Comparison of ENCODE assay signal across 6 cellular contexts in genomic region chr19:681029-681626, GRCh38. TPM values are rescaled to one million over a fixed set of nuclear protein-coding genes. Genes with fewer than 3 reads are reported as not detected.
DNase-seq lines count a peak whose midpoint lies in the region; ATAC-seq, FAIRE-seq and TF ChIP-seq lines count a peak whose summit lies in the region.

No MANE protein-coding gene starts in this region.

- ATAC-seq in A549 (peak in 1 of 2 experiments; percentile 45; a peak in 4 of 6 replicates), IMR-90 (ENCODE audit: low read depth) (no peak), HG02970 (IDR thresholded peaks at IDR 0.05; ENCODE audit: low FRiP score, unreplicated experiment) (no peak), GM19324 (IDR thresholded peaks at IDR 0.05; ENCODE audit: low FRiP score, unreplicated experiment) (no peak)
- ATAC-seq in central memory CD8-positive, alpha-beta T cell (replicated peaks; ENCODE audit: extremely low read depth, poor library complexity, severe bottlenecking) = no peak

- no peaks in the 10 kb centered on the region for H3K9me3 ChIP-seq in A549
- H3K9me3 ChIP-seq in IMR-90 (ENCODE audit: control insufficient read depth, insufficient read depth, low read length) = no peaks in the 10 kb centered on the region
- H3K9me3 ChIP-seq in ovary = no peaks in the 10 kb centered on the region

- H3K4me1 ChIP-seq in A549 = peaks cover 20% of the 10 kb centered on the region
- peaks cover 12% of the 10 kb centered on the region for H3K4me1 ChIP-seq in IMR-90 (ENCODE audit: control insufficient read depth, insufficient read depth, low read length)
- peaks cover 11% of the 10 kb centered on the region for H3K4me1 ChIP-seq in ovary (ENCODE audit: insufficient read depth)

- 81% methylated on average over 17 of the region's 40 CpGs for WGBS in A549 (ENCODE audit: missing lambda C conversion rate)
- 95% methylated on average over 22 of the region's 40 CpGs; no CpG with 5 or more reads in 1 of the 2 experiments for WGBS in IMR-90 (ENCODE audit: extremely low coverage in 2 of 2, insufficient read length in 1 of 2), 2 experiments
- 56 to 70% (median 61%) methylated on average over 38 to 40 of the region's 40 CpGs for WGBS in ovary, 3 donors

- no peak overlapping the region for H3K23ac ChIP-seq in IMR-90 (ENCODE audit: low read depth, low read length)

- in situ Hi-C loops in IMR-90 (cut with MboI; ENCODE audit: low sequenced_read_pairs) = no loop called here

- H2AK5ac ChIP-seq in IMR-90 (ENCODE audit: low read depth, low read length) = peak overlapping the region; percentile 27; the same call in 1 of the 2 replicates

- POLR2A ChIA-PET in A549 (lab: Yijun Ruan, JAX) = interaction anchor here (0.6 to 0.8 kb wide), 4 partner anchors 23 to 276 kb away, joined by 3 to 5 read pairs (median 4); no protein-coding TSS in a partner anchor
- POLR2A ChIA-PET in IMR-90 (lab: Charles Lee; ENCODE audit: unreplicated experiment) = no interaction called here

- no peak overlapping the region for H3K14ac ChIP-seq in IMR-90 (replicated peaks; ENCODE audit: low read depth, low read length)

- TF ChIP-seq POLR2A in A549 (IDR thresholded peaks at IDR 0.05; ENCODE audit: low read length) (no peak), IMR-90 (IDR thresholded peaks at IDR 0.05; ENCODE audit: low read depth, low read length) (no peak), ovary (IDR thresholded peaks at IDR 0.05) (no peak)

- no peak overlapping the region for H3K9ac ChIP-seq in IMR-90 (ENCODE audit: low read depth, low read length)

- peaks cover 18% of the 10 kb centered on the region for H4K20me1 ChIP-seq in IMR-90 (ENCODE audit: insufficient read depth, low read length)

- no peak overlapping the region; the same call in 2 of the 3 replicates for H3K4me3 ChIP-seq in A549
- H3K4me3 ChIP-seq in IMR-90 (ENCODE audit: insufficient read depth, low read depth, low read length) = no peak overlapping the region
- peak overlapping the region; percentile 59 for H3K4me3 ChIP-seq in ovary

- no peak for TF ChIP-seq CTCF in A549 (IDR thresholded peaks at IDR 0.05)
- no peak for TF ChIP-seq CTCF in IMR-90 (conservative IDR thresholded peaks at IDR 0.05; ENCODE audit: low read depth, low read length)
- TF ChIP-seq CTCF in ovary (IDR thresholded peaks at IDR 0.05) = no peak

- no peak overlapping the region for H2BK120ac ChIP-seq in IMR-90 (ENCODE audit: low read depth, low read length)

- H3K27me3 ChIP-seq in IMR-90 (ENCODE audit: control insufficient read depth, insufficient read depth, low read length) (no peaks in the 10 kb centered on the region), ovary (no peaks in the 10 kb centered on the region)

- dilution Hi-C loops in IMR-90 (cut with HindIII; ENCODE audit: low sequenced_read_pairs, unreplicated experiment) = no loop called here

- H3K4me3 Mint-ChIP-seq in central memory CD8-positive, alpha-beta T cell = peak overlapping the region; percentile 69

- H3K9me3 Mint-ChIP-seq in central memory CD8-positive, alpha-beta T cell = no peaks in the 10 kb centered on the region

- no peak for FAIRE-seq in A549 (lab: Jason Lieb, UNC)

- H3K4me2 ChIP-seq in A549 (peak overlapping the region; percentile 69), IMR-90 (ENCODE audit: low read depth, low read length) (no peak overlapping the region)

- CTCF ChIA-PET in A549 (lab: Yijun Ruan, JAX) = interaction anchor here (1.0 kb wide), 1 partner anchor 27 kb away, joined by 3 read pairs; no protein-coding TSS in a partner anchor
- CTCF ChIA-PET in IMR-90 (lab: Yijun Ruan, JAX) = no interaction called here

- peak overlapping the region; percentile 82 for H2AFZ ChIP-seq in IMR-90 (replicated peaks; ENCODE audit: low read length, poor library complexity)

- H4K8ac ChIP-seq in IMR-90 (ENCODE audit: low read depth in 2 of 2, low read length in 2 of 2) = 0 out of 4 replicates have a peak overlapping the region, but pooled peaks of 1 of the 2 experiments have one; percentile 62

- no peak overlapping the region for H4K5ac ChIP-seq in IMR-90 (ENCODE audit: low read depth, low read length)

- TF ChIP-seq EP300 in A549 (IDR thresholded peaks at IDR 0.05) (no peak), ovary (IDR thresholded peaks at IDR 0.05) (no peak)

- H3K36me3 Mint-ChIP-seq in central memory CD8-positive, alpha-beta T cell (ENCODE audit: insufficient read depth) = no peaks in the 10 kb centered on the region

- intact Hi-C loops in IMR-90 (cut with micrococcal nuclease) = no loop called here
- intact Hi-C loops in ovary (cut with DNase I) = no loop called here

- H3K36me3 ChIP-seq in IMR-90 (ENCODE audit: control insufficient read depth, insufficient read depth, low read length) (peaks cover 2% of the 10 kb centered on the region; the same call in 1 of the 2 replicates), ovary (no peaks in the 10 kb centered on the region)

- H4K91ac ChIP-seq in IMR-90 (ENCODE audit: insufficient read depth, low read depth, low read length) = no peak overlapping the region

- H2BK20ac ChIP-seq in IMR-90 (ENCODE audit: low read depth, low read length) = no peak overlapping the region

- peak overlapping the region; percentile 83 for H3K27ac Mint-ChIP-seq in central memory CD8-positive, alpha-beta T cell (ENCODE audit: low read depth)

- H3K4me1 Mint-ChIP-seq in central memory CD8-positive, alpha-beta T cell = peaks cover 6% of the 10 kb centered on the region

- H2BK5ac ChIP-seq in IMR-90 (ENCODE audit: low read depth, low read length, poor library complexity, severe bottlenecking) = no peak overlapping the region

- peaks cover 12% of the 10 kb centered on the region for H3K9me1 ChIP-seq in IMR-90 (ENCODE audit: insufficient read depth, low read length)

- H3K79me1 ChIP-seq in IMR-90 (ENCODE audit: low read depth in 1 of 2, low read length in 2 of 2) = peaks cover 13 to 51% of the 10 kb centered on the region in 2 experiments; a peak in 3 of 4 replicates

- H3K4ac ChIP-seq in IMR-90 (ENCODE audit: low read depth, low read length) = no peak overlapping the region

- no peak for TF ChIP-seq RAD21 in A549 (conservative IDR thresholded peaks at IDR 0.05 in 1 of 2, IDR thresholded peaks at IDR 0.05 in 1 of 2)
- no peak for TF ChIP-seq RAD21 in IMR-90 (IDR thresholded peaks at IDR 0.05; ENCODE audit: low read length)

- peak overlapping the region; percentile 84 for H2AK9ac ChIP-seq in IMR-90 (replicated peaks; ENCODE audit: low read depth, low read length, poor library complexity)

- H3K56ac ChIP-seq in IMR-90 (ENCODE audit: extremely low read depth, insufficient read depth, low read length) = no peak overlapping the region

- H2BK15ac ChIP-seq in IMR-90 (ENCODE audit: low read depth, low read length) = no peak overlapping the region

- H3K27me3 Mint-ChIP-seq in central memory CD8-positive, alpha-beta T cell = no peaks in the 10 kb centered on the region

- DNase-seq in A549 (ENCODE audit: low read depth in 1 of 2, low spot score in 1 of 2) = no peak
- no peak for DNase-seq in IMR-90
- no peak for DNase-seq in central memory CD8-positive, alpha-beta T cell (ENCODE audit: low spot score in 2 of 2)
- peak in 3 of 5 donors; percentile 82 to 86 (median 82) for DNase-seq in ovary

- peak overlapping the region; percentile 87 to 99; a peak in 5 of 6 replicates for H3K27ac ChIP-seq in A549
- H3K27ac ChIP-seq in IMR-90 (ENCODE audit: insufficient read depth, low read length) = no peak overlapping the region
- peak overlapping the region; percentile 56 to 95 for H3K27ac ChIP-seq in ovary

- no TSS peak for BruUV-seq in IMR-90 (replicated peaks; lab: Mats Ljungman, UMichigan)

- H3K18ac ChIP-seq in IMR-90 (ENCODE audit: low read depth, low read length) = no peak overlapping the region

RNA-seq across cellular contexts. Expression of gene FSTL3, which starts 4.9 kb away (rescaled TPM):
- polyA plus RNA-seq in A549 (2011; rRNA removed) (45.5 and 58.1 TPM in 2 replicates), A549 (2017; fragmentation: RNase III; extraction: RNeasy Plus Mini Kit Qiagen cat#74134 plus additional on column Dnase treatment) (110 to 131 TPM (median 118 TPM) in 3 replicates), IMR-90 (2012; rRNA removed) (76.9 and 107 TPM in 2 replicates), ovary (10 to 100 TPM; 16.9 to 22.6 TPM)
- 109 and 193 TPM in 2 replicates for polyA plus RNA-seq in A549 (2012; cell fraction: cytosol; rRNA removed)
- polyA plus RNA-seq in A549 (2012; cell fraction: nucleus; rRNA removed) = 322 and 573 TPM in 2 replicates
- 32.4 and 35.3 TPM in 2 replicates for polyA minus RNA-seq in A549 (2011; rRNA and poly(A)+ RNA removed)
- total RNA-seq in IMR-90 (2012; rRNA removed) (32.3 and 39.4 TPM in 2 replicates), ovary (100 to 1,000 TPM in 1 of 7 donors, 10 to 100 TPM in 6; 21.3 to 141 (median 45.7) TPM)
- polyA plus RNA-seq in IMR-90 (2012; cell fraction: cytosol; rRNA removed) = 42.3 and 113 TPM in 2 replicates
- 262 and 579 TPM in 2 replicates for polyA plus RNA-seq in IMR-90 (2012; cell fraction: nucleus; rRNA removed; ENCODE audit: low replicate concordance)

RNA-seq across cellular contexts. Expression of gene PRSS57, which starts 14.1 kb away (rescaled TPM):
- polyA plus RNA-seq in A549 (2011; rRNA removed) (0.10 TPM in 1 of 2 replicates, not detected in the other), A549 (2017; fragmentation: RNase III; extraction: RNeasy Plus Mini Kit Qiagen cat#74134 plus additional on column Dnase treatment) (not detected in 3 replicates), IMR-90 (2012; rRNA removed) (not detected in 2 replicates), ovary (under 1 TPM in 1 of 2 donors, not detected in 1; 0.07 TPM)
- polyA plus RNA-seq in A549 (2012; cell fraction: cytosol; rRNA removed) = 0.06 and 0.11 TPM in 2 replicates
- polyA plus RNA-seq in A549 (2012; cell fraction: nucleus; rRNA removed) = 0.10 TPM in 1 of 2 replicates, not detected in the other
- not detected in 2 replicates for polyA minus RNA-seq in A549 (2011; rRNA and poly(A)+ RNA removed)
- total RNA-seq in IMR-90 (2012; rRNA removed) (not detected in 2 replicates), ovary (under 1 TPM in 1 of 7 donors, not detected in 6; 0.33 TPM)
- not detected in 2 replicates for polyA plus RNA-seq in IMR-90 (2012; cell fraction: cytosol; rRNA removed)
- not detected in 2 replicates for polyA plus RNA-seq in IMR-90 (2012; cell fraction: nucleus; rRNA removed; ENCODE audit: low replicate concordance)

RNA-seq across cellular contexts. Expression of gene RNF126, which starts 18.1 kb away (rescaled TPM):
- polyA plus RNA-seq in A549 (2011; rRNA removed) (3.1 and 4.9 TPM in 2 replicates), A549 (2017; fragmentation: RNase III; extraction: RNeasy Plus Mini Kit Qiagen cat#74134 plus additional on column Dnase treatment) (35.0 to 36.3 TPM (median 35.4 TPM) in 3 replicates), IMR-90 (2012; rRNA removed) (25.8 and 27.4 TPM in 2 replicates), ovary (10 to 100 TPM in 1 of 2 donors, 1 to 10 TPM in 1; 1.5 to 29.4 TPM)
- 43.6 and 53.5 TPM in 2 replicates for polyA plus RNA-seq in A549 (2012; cell fraction: cytosol; rRNA removed)
- 71.1 and 89.5 TPM in 2 replicates for polyA plus RNA-seq in A549 (2012; cell fraction: nucleus; rRNA removed)
- 2.4 and 5.0 TPM in 2 replicates for polyA minus RNA-seq in A549 (2011; rRNA and poly(A)+ RNA removed)
- total RNA-seq in IMR-90 (2012; rRNA removed) (7.0 and 8.6 TPM in 2 replicates), ovary (10 to 100 TPM; 26.6 to 52.2 (median 34.5) TPM)
- polyA plus RNA-seq in IMR-90 (2012; cell fraction: cytosol; rRNA removed) = 32.5 and 45.6 TPM in 2 replicates
- 38.8 and 87.7 TPM in 2 replicates for polyA plus RNA-seq in IMR-90 (2012; cell fraction: nucleus; rRNA removed; ENCODE audit: low replicate concordance)

RNA-seq across cellular contexts. Expression of gene PALM, which starts 27.6 kb away (rescaled TPM):
- polyA plus RNA-seq in A549 (2011; rRNA removed) (2.0 and 3.0 TPM in 2 replicates), A549 (2017; fragmentation: RNase III; extraction: RNeasy Plus Mini Kit Qiagen cat#74134 plus additional on column Dnase treatment) (11.4 to 17.5 TPM (median 15.7 TPM) in 3 replicates), IMR-90 (2012; rRNA removed) (7.4 and 8.3 TPM in 2 replicates), ovary (10 to 100 TPM in 1 of 2 donors, 1 to 10 TPM in 1; 2.9 to 66.9 TPM)
- polyA plus RNA-seq in A549 (2012; cell fraction: cytosol; rRNA removed) = 5.4 and 7.0 TPM in 2 replicates
- polyA plus RNA-seq in A549 (2012; cell fraction: nucleus; rRNA removed) = 8.5 and 8.8 TPM in 2 replicates
- polyA minus RNA-seq in A549 (2011; rRNA and poly(A)+ RNA removed) = 2.2 and 3.7 TPM in 2 replicates
- total RNA-seq in IMR-90 (2012; rRNA removed) (2.2 TPM in 2 replicates), ovary (100 to 1,000 TPM in 5 of 7 donors, 10 to 100 TPM in 2; 36.1 to 169 (median 126) TPM)
- polyA plus RNA-seq in IMR-90 (2012; cell fraction: cytosol; rRNA removed) = 7.9 and 11.3 TPM in 2 replicates
- polyA plus RNA-seq in IMR-90 (2012; cell fraction: nucleus; rRNA removed; ENCODE audit: low replicate concordance) = 8.1 and 11.6 TPM in 2 replicates

RNA-seq across cellular contexts. Expression of gene FGF22, which starts 41.4 kb away (rescaled TPM):
- polyA plus RNA-seq in A549 (2011; rRNA removed) (0.13 TPM in 1 of 2 replicates, not detected in the other), A549 (2017; fragmentation: RNase III; extraction: RNeasy Plus Mini Kit Qiagen cat#74134 plus additional on column Dnase treatment) (0.79 to 1.1 TPM (median 1.0 TPM) in 3 replicates), IMR-90 (2012; rRNA removed) (0.14 and 0.24 TPM in 2 replicates), ovary (1 to 10 TPM in 1 of 2 donors, not detected in 1; 4.2 TPM)
- 0.28 and 0.39 TPM in 2 replicates for polyA plus RNA-seq in A549 (2012; cell fraction: cytosol; rRNA removed)
- polyA plus RNA-seq in A549 (2012; cell fraction: nucleus; rRNA removed) = 1.5 and 1.7 TPM in 2 replicates
- not detected in 2 replicates for polyA minus RNA-seq in A549 (2011; rRNA and poly(A)+ RNA removed)
- total RNA-seq in IMR-90 (2012; rRNA removed) (not detected in 2 replicates), ovary (1 to 10 TPM in 6 of 7 donors, under 1 TPM in 1; 0.23 to 4.4 (median 2.2) TPM)
- polyA plus RNA-seq in IMR-90 (2012; cell fraction: cytosol; rRNA removed) = 0.21 and 0.22 TPM in 2 replicates
- 0.40 and 2.1 TPM in 2 replicates for polyA plus RNA-seq in IMR-90 (2012; cell fraction: nucleus; rRNA removed; ENCODE audit: low replicate concordance)

Comparison
In these comparisons a context has a peak if more than half of its experiments do, and no peak if none do; other contexts are left out.
1. DNase-seq: peak in ovary (3 of 5); none in A549 (0 of 2), IMR-90 (single experiment) and central memory CD8-positive, alpha-beta T cell (0 of 2).